9 cellular contexts compared by ENCODE assay signal in the genomic region with DNA sequence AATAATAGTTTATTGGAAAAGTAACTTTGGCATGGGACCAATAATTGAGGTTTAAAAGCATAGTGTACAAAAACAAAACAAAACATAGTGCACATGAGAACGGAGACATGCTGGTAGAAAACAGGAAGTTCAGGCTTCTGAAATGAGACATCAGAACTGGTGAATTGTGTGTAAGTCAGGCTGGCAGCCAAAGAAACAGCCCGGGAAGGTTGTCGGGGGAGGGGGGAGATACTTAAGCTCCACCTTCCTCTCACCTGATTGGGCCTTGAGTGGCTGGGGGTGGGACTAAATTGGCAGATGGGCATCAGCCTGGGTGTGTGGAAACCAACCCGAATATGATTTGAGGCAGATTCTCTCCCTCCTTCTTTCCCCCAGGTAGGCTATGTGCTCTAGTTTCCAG.
DNase-seq lines count a peak whose midpoint lies in the region; TF ChIP-seq lines count a peak whose summit lies in the region.
"Had no signal": no experiment of that assay in that cellular context is flagged by ENCODE, and none has a peak within 500 bp of the region (broad histone marks: within the 10 kb centered on the region; RNA-seq: fewer than 3 reads in every experiment).

No MANE protein-coding gene starts in this region.

- no peak overlapping the region for H3K4me3 ChIP-seq in fibroblast of villous mesenchyme (ENCODE audit: low read depth, low read length)
- no peak overlapping the region for H3K4me3 ChIP-seq in effector memory CD4-positive, alpha-beta T cell (ENCODE audit: insufficient read depth, low read depth, low read length, poor library complexity, severe bottlenecking)
- H3K4me3 ChIP-seq: gastrocnemius medialis had no signal

- no peak for TF ChIP-seq CTCF in fibroblast of villous mesenchyme (IDR thresholded peaks at IDR 0.05; ENCODE audit: insufficient read depth, low read depth, low read length)

- DNase-seq in NOMO-1 (lab: John Stamatoyannopoulos, UW; ENCODE audit: unreplicated experiment in 2 of 2), result peak; percentile 5 to 20
- no peak for DNase-seq in NOMO-1 treated with dmso at 0.1 percent for 144 hours (lab: John Stamatoyannopoulos, UW; ENCODE audit: unreplicated experiment)
- DNase-seq in H4 (ENCODE audit: low spot score), result peak; percentile 30
- DNase-seq in NCI-H2196 treated with DMSO at 0.1 percent for 48 hours (lab: John Stamatoyannopoulos, UW; ENCODE audit: unreplicated experiment), result peak; percentile 25
- DNase-seq in fibroblast of villous mesenchyme (ENCODE audit: low read depth), result peak; percentile 17
- DNase-seq in stimulated activated naive CD4-positive, alpha-beta T cell treated with Interleukin-2 at 50 U/mL for 16 hours (lab: John Stamatoyannopoulos, UW), result no peak
- DNase-seq in ureter (ENCODE audit: low spot score), result no peak
- DNase-seq in effector memory CD4-positive, alpha-beta T cell, result no peak

- H3K4me1 ChIP-seq in effector memory CD4-positive, alpha-beta T cell (ENCODE audit: control insufficient read depth, insufficient read depth, low read length, poor library complexity, severe bottlenecking), result no peaks in the 10 kb centered on the region

- no peaks in the 10 kb centered on the region for H3K9me3 ChIP-seq in effector memory CD4-positive, alpha-beta T cell (ENCODE audit: control insufficient read depth, low read length)
- H3K9me3 ChIP-seq: gastrocnemius medialis had no signal

- H3K36me3 ChIP-seq in effector memory CD4-positive, alpha-beta T cell (ENCODE audit: control insufficient read depth, insufficient read depth, low read length), result no peaks in the 10 kb centered on the region
- H3K36me3 ChIP-seq: gastrocnemius medialis had no signal

- no peaks in the 10 kb centered on the region for H3K27me3 ChIP-seq in effector memory CD4-positive, alpha-beta T cell (replicated peaks; ENCODE audit: control insufficient read depth, insufficient read depth, low read length, poor library complexity, severe bottlenecking)
- H3K27me3 ChIP-seq: gastrocnemius medialis had no signal

- no peak overlapping the region for H3K27ac ChIP-seq in effector memory CD4-positive, alpha-beta T cell (ENCODE audit: insufficient read depth, low read length, poor library complexity, severe bottlenecking)
- H3K27ac ChIP-seq: gastrocnemius medialis had no signal

Comparison
In these comparisons a context has a peak if more than half of its experiments do, and no peak if none do; other contexts are left out.
1. DNase-seq: peak in NOMO-1 (2 of 2), H4 (single experiment), NCI-H2196 treated with DMSO at 0.1 percent for 48 hours (single experiment) and fibroblast of villous mesenchyme (single experiment); none in NOMO-1 treated with dmso at 0.1 percent for 144 hours (single experiment), stimulated activated naive CD4-positive, alpha-beta T cell treated with Interleukin-2 at 50 U/mL for 16 hours (single experiment), ureter (single experiment) and effector memory CD4-positive, alpha-beta T cell (0 of 3).